Comparison of ENCODE assay signal across 1 cellular context in genomic region chr2:16113568-16114549, GRCh38.
TF ChIP-seq lines count a peak whose summit lies in the region.

No MANE protein-coding gene starts in this region.

TF ChIP-seq in A549, 52 proteins besides CTCF, POLR2A, EP300 and RAD21 (continued from another document):
- TF ChIP-seq, protein P1, sequence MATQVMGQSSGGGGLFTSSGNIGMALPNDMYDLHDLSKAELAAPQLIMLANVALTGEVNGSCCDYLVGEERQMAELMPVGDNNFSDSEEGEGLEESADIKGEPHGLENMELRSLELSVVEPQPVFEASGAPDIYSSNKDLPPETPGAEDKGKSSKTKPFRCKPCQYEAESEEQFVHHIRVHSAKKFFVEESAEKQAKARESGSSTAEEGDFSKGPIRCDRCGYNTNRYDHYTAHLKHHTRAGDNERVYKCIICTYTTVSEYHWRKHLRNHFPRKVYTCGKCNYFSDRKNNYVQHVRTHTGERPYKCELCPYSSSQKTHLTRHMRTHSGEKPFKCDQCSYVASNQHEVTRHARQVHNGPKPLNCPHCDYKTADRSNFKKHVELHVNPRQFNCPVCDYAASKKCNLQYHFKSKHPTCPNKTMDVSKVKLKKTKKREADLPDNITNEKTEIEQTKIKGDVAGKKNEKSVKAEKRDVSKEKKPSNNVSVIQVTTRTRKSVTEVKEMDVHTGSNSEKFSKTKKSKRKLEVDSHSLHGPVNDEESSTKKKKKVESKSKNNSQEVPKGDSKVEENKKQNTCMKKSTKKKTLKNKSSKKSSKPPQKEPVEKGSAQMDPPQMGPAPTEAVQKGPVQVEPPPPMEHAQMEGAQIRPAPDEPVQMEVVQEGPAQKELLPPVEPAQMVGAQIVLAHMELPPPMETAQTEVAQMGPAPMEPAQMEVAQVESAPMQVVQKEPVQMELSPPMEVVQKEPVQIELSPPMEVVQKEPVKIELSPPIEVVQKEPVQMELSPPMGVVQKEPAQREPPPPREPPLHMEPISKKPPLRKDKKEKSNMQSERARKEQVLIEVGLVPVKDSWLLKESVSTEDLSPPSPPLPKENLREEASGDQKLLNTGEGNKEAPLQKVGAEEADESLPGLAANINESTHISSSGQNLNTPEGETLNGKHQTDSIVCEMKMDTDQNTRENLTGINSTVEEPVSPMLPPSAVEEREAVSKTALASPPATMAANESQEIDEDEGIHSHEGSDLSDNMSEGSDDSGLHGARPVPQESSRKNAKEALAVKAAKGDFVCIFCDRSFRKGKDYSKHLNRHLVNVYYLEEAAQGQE (IDR thresholded peaks at IDR 0.05): no peak
- TF ChIP-seq ZFP36 (IDR thresholded peaks at IDR 0.05; ENCODE audit: borderline replicate concordance, partially characterized antibody): no peak
- no peak for TF ChIP-seq ZNF302 (CRISPR knock-in tag; IDR thresholded peaks at IDR 0.05)
